In genomic region chr12:52246720-52247621, GRCh38 we compare ENCODE assay signal across 9 cellular contexts. TPM values are rescaled to one million over a fixed set of nuclear protein-coding genes. Genes with fewer than 3 reads are reported as not detected.
DNase-seq lines count a peak whose midpoint lies in the region; ATAC-seq and TF ChIP-seq lines count a peak whose summit lies in the region.
"Had no signal": no experiment of that assay in that cellular context is flagged by ENCODE, and none has a peak within 500 bp of the region (broad histone marks: within the 10 kb centered on the region; RNA-seq: fewer than 3 reads in every experiment).

No MANE protein-coding gene starts in this region.

- H3K9ac ChIP-seq in neuronal stem cell (ENCODE audit: low read depth, low read length, poor library complexity) = no peak overlapping the region

- no peaks in the 10 kb centered on the region for H3K79me1 ChIP-seq in neuronal stem cell (ENCODE audit: low read depth, low read length)

- peak; percentile 64 for DNase-seq in NCI-H1694 (lab: John Stamatoyannopoulos, UW)
- DNase-seq in neuronal stem cell (ENCODE audit: low spot score) = no peak
- DNase-seq in COLO829 (ENCODE audit: low spot score) = no peak
- DNase-seq in NCI-H187 treated with DMSO at 0.1 percent for 48 hours (lab: John Stamatoyannopoulos, UW) = no peak
- DNase-seq: effector CD8-positive, alpha-beta T cell had no signal

- H3K4me1 Mint-ChIP-seq in activated T-helper 17 cell treated with anti-CD3 and anti-CD28 coated beads, Interleukin-2, amount 50 U/mL, for 72 hours = peaks cover 38% of the 10 kb centered on the region

- H3K27me3 Mint-ChIP-seq in activated T-helper 17 cell treated with anti-CD3 and anti-CD28 coated beads, Interleukin-2, amount 50 U/mL, for 72 hours = peaks cover 9% of the 10 kb centered on the region

- H3K36me3 ChIP-seq in neuronal stem cell (replicated peaks in 1 of 2; ENCODE audit: control insufficient read depth in 2 of 2, insufficient read depth in 2 of 2, low read length in 2 of 2) = no peaks in the 10 kb centered on the region

- H3K4me3 ChIP-seq in GM12875 (ENCODE audit: low read depth, low read length) (peak overlapping the region; percentile 46), neuronal stem cell (ENCODE audit: low read length in 2 of 2) (no peak overlapping the region)

- no peak overlapping the region for H2AK5ac ChIP-seq in neuronal stem cell (ENCODE audit: low read depth, low read length)

- no peak overlapping the region for H3K14ac ChIP-seq in neuronal stem cell (ENCODE audit: low read length)

- no peak overlapping the region for H3K4ac ChIP-seq in neuronal stem cell (ENCODE audit: low read length)

- ATAC-seq in activated T-helper 17 cell treated with anti-CD3 and anti-CD28 coated beads, Interleukin-2, amount 50 U/mL, for 72 hours (replicated peaks) = peak; percentile 8
- ATAC-seq in GM18511 (IDR thresholded peaks at IDR 0.05; ENCODE audit: unreplicated experiment) (no peak), GM18868 (IDR thresholded peaks at IDR 0.05; ENCODE audit: unreplicated experiment) (no peak)

- H4K8ac ChIP-seq in neuronal stem cell (ENCODE audit: low read depth, low read length) = no peak overlapping the region

- TF ChIP-seq CTCF in GM12875 (IDR thresholded peaks at IDR 0.05; ENCODE audit: borderline replicate concordance, insufficient read depth, low read depth, low read length) = no peak

- no peak overlapping the region for H3K23ac ChIP-seq in neuronal stem cell (ENCODE audit: low read depth, low read length, poor library complexity)

- H3K36me3 Mint-ChIP-seq in activated T-helper 17 cell treated with anti-CD3 and anti-CD28 coated beads, Interleukin-2, amount 50 U/mL, for 72 hours (ENCODE audit: low read depth) = no peaks in the 10 kb centered on the region

- H4K91ac ChIP-seq in neuronal stem cell (ENCODE audit: low read depth, low read length, poor library complexity) = no peak overlapping the region

- H3K4me3 Mint-ChIP-seq in activated T-helper 17 cell treated with anti-CD3 and anti-CD28 coated beads, Interleukin-2, amount 50 U/mL, for 72 hours = peak overlapping the region; percentile 92

- WGBS in neuronal stem cell (ENCODE audit: extremely low coverage in 2 of 2, insufficient read length in 2 of 2, insufficient replicate concordance in 1 of 2), 2 donors = no CpG with 5 or more reads among the region's 10 CpGs

- no peak overlapping the region for H3K27ac ChIP-seq in neuronal stem cell (replicated peaks; ENCODE audit: low read length)

- H3K27ac Mint-ChIP-seq in activated T-helper 17 cell treated with anti-CD3 and anti-CD28 coated beads, Interleukin-2, amount 50 U/mL, for 72 hours = peak overlapping the region; percentile 87

- H2AFZ ChIP-seq in neuronal stem cell (ENCODE audit: low read length) = no peak overlapping the region

- no peak overlapping the region for H2BK120ac ChIP-seq in neuronal stem cell (ENCODE audit: low read depth, low read length)

- peak overlapping the region; percentile 52 for H3K18ac ChIP-seq in neuronal stem cell (ENCODE audit: low read length)

- H3K4me2 ChIP-seq in neuronal stem cell (ENCODE audit: insufficient read depth, low read length, poor library complexity, severe bottlenecking) = no peak overlapping the region

- H3K9me3 Mint-ChIP-seq in activated T-helper 17 cell treated with anti-CD3 and anti-CD28 coated beads, Interleukin-2, amount 50 U/mL, for 72 hours = no peaks in the 10 kb centered on the region

- H2BK12ac ChIP-seq in neuronal stem cell (ENCODE audit: low read length) = no peak overlapping the region

- H2BK15ac ChIP-seq in neuronal stem cell (ENCODE audit: low read length) = no peak overlapping the region

- no peak overlapping the region for H2BK5ac ChIP-seq in neuronal stem cell (ENCODE audit: low read length)

- peaks cover 0 to 4% of the 10 kb centered on the region in 2 donors for H3K4me1 ChIP-seq in neuronal stem cell (ENCODE audit: control insufficient read depth in 2 of 2, insufficient read depth in 1 of 2, low read depth in 1 of 2, low read length in 2 of 2)

- peaks cover 0 to 50% (median 26%) of the 10 kb centered on the region in 3 experiments for H3K27me3 ChIP-seq in neuronal stem cell (ENCODE audit: control insufficient read depth in 3 of 3, insufficient read depth in 3 of 3, low read depth in 1 of 3, low read length in 3 of 3)

- H3K9me3 ChIP-seq in neuronal stem cell (replicated peaks in 1 of 2; ENCODE audit: control insufficient read depth in 2 of 2, insufficient read depth in 1 of 2, low read depth in 1 of 2, low read length in 2 of 2) = no peaks in the 10 kb centered on the region

RNA-seq across cellular contexts. Expression of gene KRT7, which starts 13.9 kb away (rescaled TPM):
- 10 to 100 TPM in 1 of 2 donors, 1 to 10 TPM in 1; 7.6 to 12.5 TPM for total RNA-seq in activated T-helper 17 cell treated with anti-CD3 and anti-CD28 coated beads, Interleukin-2, amount 50 U/mL, for 72 hours
- polyA plus RNA-seq in neuronal stem cell (2013, experiment 1 of 2) = 0.24 TPM
- polyA plus RNA-seq in neuronal stem cell (2013, experiment 2 of 2) = 0.18 TPM

RNA-seq across cellular contexts. Expression of gene KRT86, which starts 27.5 kb away (rescaled TPM):
- total RNA-seq in activated T-helper 17 cell treated with anti-CD3 and anti-CD28 coated beads, Interleukin-2, amount 50 U/mL, for 72 hours = 1 to 10 TPM in 1 of 2 donors, under 1 TPM in 1; 0.56 to 2.1 TPM
- polyA plus RNA-seq in neuronal stem cell (2013, experiment 1 of 2) = 0.06 TPM
- 0.08 TPM for polyA plus RNA-seq in neuronal stem cell (2013, experiment 2 of 2)

RNA-seq across cellular contexts. Expression of gene KRT81, which starts 44.4 kb away (rescaled TPM):
- not detected for total RNA-seq in activated T-helper 17 cell treated with anti-CD3 and anti-CD28 coated beads, Interleukin-2, amount 50 U/mL, for 72 hours
- polyA plus RNA-seq in neuronal stem cell (2013, experiment 1 of 2) = 0.03 TPM
- not detected for polyA plus RNA-seq in neuronal stem cell (2013, experiment 2 of 2)

RNA-seq across cellular contexts. Expression of gene KRT80, which starts 55.2 kb away (rescaled TPM):
- total RNA-seq in activated T-helper 17 cell treated with anti-CD3 and anti-CD28 coated beads, Interleukin-2, amount 50 U/mL, for 72 hours = not detected
- 0.07 TPM for polyA plus RNA-seq in neuronal stem cell (2013, experiment 1 of 2)
- 0.07 TPM for polyA plus RNA-seq in neuronal stem cell (2013, experiment 2 of 2)
